ENCODE assay signal across 9 cellular contexts in genomic region chr3:56796202-56796601, GRCh38. TPM values are rescaled to one million over a fixed set of nuclear protein-coding genes. Genes with fewer than 3 reads are reported as not detected.
A peak's percentile ranks its signal among the peaks of the same experiment; 100 is the strongest.
DNase-seq lines count a peak whose midpoint lies in the region; ATAC-seq and TF ChIP-seq lines count a peak whose summit lies in the region.
"Had no signal": no experiment of that assay in that cellular context is flagged by ENCODE, and none has a peak within 500 bp of the region (broad histone marks: within the 10 kb centered on the region; RNA-seq: fewer than 3 reads in every experiment).

No MANE protein-coding gene starts in this region.

- peaks cover 68% of the 10 kb centered on the region for H3K4me1 Mint-ChIP-seq in activated CD8-positive, alpha-beta memory T cell treated with anti-CD3 and anti-CD28 coated beads, Interleukin-2, amount 10 ng/mL, durations not matched to agents 7 days and 5 days
- peaks cover 38% of the 10 kb centered on the region for H3K4me1 Mint-ChIP-seq in mesothelial cell of epicardium

- no peak overlapping the region for H3K27ac ChIP-seq in fibroblast of lung (ENCODE audit: insufficient read depth, low read length)

- H3K4me2 ChIP-seq in fibroblast of lung (ENCODE audit: extremely low read depth, insufficient read depth, low read length) = no peak overlapping the region

- peak; percentile 29 for ATAC-seq in activated CD8-positive, alpha-beta memory T cell treated with anti-CD3 and anti-CD28 coated beads, Interleukin-2, amount 10 ng/mL, durations not matched to agents 7 days and 5 days
- ATAC-seq in GM18909 (IDR thresholded peaks at IDR 0.05; ENCODE audit: poor library complexity, unreplicated experiment) (no peak), GM19467 (IDR thresholded peaks at IDR 0.05; ENCODE audit: unreplicated experiment) (no peak)

- no peak overlapping the region for H2AFZ ChIP-seq in fibroblast of lung (ENCODE audit: low read length)

- no peak overlapping the region for H3K9ac ChIP-seq in fibroblast of lung (ENCODE audit: insufficient read depth, low read length)

- peaks cover 61% of the 10 kb centered on the region for H3K36me3 Mint-ChIP-seq in activated CD8-positive, alpha-beta memory T cell treated with anti-CD3 and anti-CD28 coated beads, Interleukin-2, amount 10 ng/mL, durations not matched to agents 7 days and 5 days
- peaks cover 5% of the 10 kb centered on the region for H3K36me3 Mint-ChIP-seq in mesothelial cell of epicardium

- no peaks in the 10 kb centered on the region for H3K4me1 ChIP-seq in fibroblast of lung (ENCODE audit: control insufficient read depth, extremely low read depth, insufficient read depth, low read length)

- H3K4me3 ChIP-seq in fibroblast of lung (replicated peaks in 1 of 4; ENCODE audit: control extremely low read depth in 1 of 4, insufficient read depth in 1 of 4, low read depth in 3 of 4, low read length in 4 of 4) = no peak overlapping the region

- H3K27ac Mint-ChIP-seq in activated CD8-positive, alpha-beta memory T cell treated with anti-CD3 and anti-CD28 coated beads, Interleukin-2, amount 10 ng/mL, durations not matched to agents 7 days and 5 days = peak overlapping the region; percentile 81
- no peak overlapping the region for H3K27ac Mint-ChIP-seq in mesothelial cell of epicardium

- TF ChIP-seq CTCF in fibroblast of lung (conservative IDR thresholded peaks at IDR 0.05 in 1 of 2, IDR thresholded peaks at IDR 0.05 in 1 of 2; ENCODE audit: low read depth in 1 of 2, low read length in 2 of 2) = no peak
- TF ChIP-seq CTCF in mesothelial cell of epicardium (IDR thresholded peaks at IDR 0.05; ENCODE audit: unreplicated experiment) = no peak

- no peaks in the 10 kb centered on the region for H3K79me2 ChIP-seq in fibroblast of lung (ENCODE audit: control insufficient read depth, insufficient read depth, low read length)

- peak overlapping the region; percentile 56 for H3K4me3 Mint-ChIP-seq in activated CD8-positive, alpha-beta memory T cell treated with anti-CD3 and anti-CD28 coated beads, Interleukin-2, amount 10 ng/mL, durations not matched to agents 7 days and 5 days
- H3K4me3 Mint-ChIP-seq in mesothelial cell of epicardium = no peak overlapping the region

- H4K20me1 ChIP-seq in fibroblast of lung (ENCODE audit: control insufficient read depth, extremely low read depth, insufficient read depth, low read length) = no peaks in the 10 kb centered on the region

- H3K9me3 ChIP-seq in fibroblast of lung (ENCODE audit: control insufficient read depth, insufficient read depth, low read depth, low read length) = no peaks in the 10 kb centered on the region

- H3K9me3 Mint-ChIP-seq in activated CD8-positive, alpha-beta memory T cell treated with anti-CD3 and anti-CD28 coated beads, Interleukin-2, amount 10 ng/mL, durations not matched to agents 7 days and 5 days (ENCODE audit: low read depth) = peaks cover 3% of the 10 kb centered on the region
- peaks cover 3% of the 10 kb centered on the region for H3K9me3 Mint-ChIP-seq in mesothelial cell of epicardium

- DNase-seq in stimulated activated CD4-positive, alpha-beta T cell treated with anti-CD3 and anti-CD28 coated beads, Interleukin-4, amount 100 ng/mL, for 24 hours = peak; percentile 31
- DNase-seq in stimulated activated CD4-positive, alpha-beta T cell treated with anti-CD3 and anti-CD28 coated beads, Interleukin-15, amount 100 ng/mL, for 24 hours = no peak
- DNase-seq in activated CD8-positive, alpha-beta memory T cell treated with anti-CD3 and anti-CD28 coated beads, Interleukin-2, amount 10 ng/mL, durations not matched to agents 7 days and 5 days = peak; percentile 58
- DNase-seq in fibroblast of lung (ENCODE audit: low read depth in 2 of 2) (peak; percentile 74 to 90), mesothelial cell of epicardium (ENCODE audit: low spot score in 2 of 2, unreplicated experiment in 2 of 2) (no peak), anterior cingulate cortex (lab: John Stamatoyannopoulos, UW) (no peak)
- DNase-seq: Calu3 had no signal

- CTCF ChIA-PET in activated CD8-positive, alpha-beta memory T cell treated with anti-CD3 and anti-CD28 coated beads, Interleukin-2, amount 10 ng/mL, durations not matched to agents 7 days and 5 days (lab: Charles Lee) = interaction anchor here (0.9 to 10.3 kb wide), 5 partner anchors 13 to 192 kb away, joined by 3 to 203 read pairs (median 128); no protein-coding TSS in a partner anchor

- H3K27me3 Mint-ChIP-seq in activated CD8-positive, alpha-beta memory T cell treated with anti-CD3 and anti-CD28 coated beads, Interleukin-2, amount 10 ng/mL, durations not matched to agents 7 days and 5 days = no peaks in the 10 kb centered on the region
- no peaks in the 10 kb centered on the region for H3K27me3 Mint-ChIP-seq in mesothelial cell of epicardium (ENCODE audit: low read depth)

- no peaks in the 10 kb centered on the region for H3K36me3 ChIP-seq in fibroblast of lung (ENCODE audit: control insufficient read depth, insufficient read depth, low read length)

- no peaks in the 10 kb centered on the region for H3K27me3 ChIP-seq in fibroblast of lung (ENCODE audit: control insufficient read depth, insufficient read depth, low read length)

RNA-seq across cellular contexts. Expression of gene ARHGEF3, which starts 5.5 kb away (rescaled TPM):
- total RNA-seq in activated CD8-positive, alpha-beta memory T cell treated with anti-CD3 and anti-CD28 coated beads, Interleukin-2, amount 10 ng/mL, durations not matched to agents 7 days and 5 days = 10 to 100 TPM; 94.0 to 96.4 TPM
- total RNA-seq in fibroblast of lung (14.1 and 16.7 TPM in 2 replicates), mesothelial cell of epicardium (28.7 to 31.7 TPM (median 29.0 TPM) in 3 replicates)
- polyA plus RNA-seq in fibroblast of lung = 2.6 and 9.2 TPM in 2 replicates
- 1.8 and 6.8 TPM in 2 replicates for polyA plus RNA-seq in fibroblast of lung (2012)
- 2.6 and 6.3 TPM in 2 replicates for polyA minus RNA-seq in fibroblast of lung (ENCODE audit: low replicate concordance)

Comparison
In these comparisons a context has a peak if more than half of its experiments do, and no peak if none do; other contexts are left out.
1. DNase-seq: peak in stimulated activated CD4-positive, alpha-beta T cell treated with anti-CD3 and anti-CD28 coated beads, Interleukin-4, amount 100 ng/mL, for 24 hours (single experiment), activated CD8-positive, alpha-beta memory T cell treated with anti-CD3 and anti-CD28 coated beads, Interleukin-2, amount 10 ng/mL, durations not matched to agents 7 days and 5 days (single experiment) and fibroblast of lung (2 of 2); none in stimulated activated CD4-positive, alpha-beta T cell treated with anti-CD3 and anti-CD28 coated beads, Interleukin-15, amount 100 ng/mL, for 24 hours (single experiment), mesothelial cell of epicardium (0 of 2) and anterior cingulate cortex (0 of 58).